9 cellular contexts compared by ENCODE assay signal in genomic region chr7:134513169-134513752, GRCh38. TPM values are rescaled to one million over a fixed set of nuclear protein-coding genes. Genes with fewer than 3 reads are reported as not detected.
A peak's percentile ranks its signal among the peaks of the same experiment; 100 is the strongest.
DNase-seq lines count a peak whose midpoint lies in the region; ATAC-seq and TF ChIP-seq lines count a peak whose summit lies in the region.
"Had no signal": no experiment of that assay in that cellular context is flagged by ENCODE, and none has a peak within 500 bp of the region (broad histone marks: within the 10 kb centered on the region; RNA-seq: fewer than 3 reads in every experiment).

No MANE protein-coding gene starts in this region.

- H3K4me2 ChIP-seq in parathyroid adenoma (ENCODE audit: low read length): no peak overlapping the region

- H3K9ac ChIP-seq in parathyroid adenoma: no peak overlapping the region

- no peak overlapping the region for H3K27ac ChIP-seq in parathyroid adenoma

- H3K79me2 ChIP-seq in parathyroid adenoma: no peaks in the 10 kb centered on the region

- TF ChIP-seq CTCF in fibroblast of villous mesenchyme (IDR thresholded peaks at IDR 0.05; ENCODE audit: insufficient read depth, low read depth, low read length) (peak; percentile 76), parathyroid adenoma (IDR thresholded peaks at IDR 0.05) (peak; percentile 75)

- DNase-seq in DMS114 treated with DMSO at 0.1 percent for 48 hours (lab: John Stamatoyannopoulos, UW; ENCODE audit: unreplicated experiment): peak; percentile 30
- DNase-seq in NCI-H226: peak; percentile 42
- DNase-seq in activated T-cell treated with anti-CD3 and anti-CD28 coated beads for 48 hours (ENCODE audit: low read depth): peak; percentile 8
- peak; percentile 59 for DNase-seq in fibroblast of villous mesenchyme (ENCODE audit: low read depth)
- no peak for DNase-seq in cerebellar nuclear complex (lab: John Stamatoyannopoulos, UW)

- no peaks in the 10 kb centered on the region for H3K9me3 ChIP-seq in parathyroid adenoma (ENCODE audit: control insufficient read depth, low read length)

- ATAC-seq in GM21447 (IDR thresholded peaks at IDR 0.05; ENCODE audit: unreplicated experiment) (peak; percentile 62), HG02981 (IDR thresholded peaks at IDR 0.05; ENCODE audit: unreplicated experiment) (no peak)

- H3K36me3 ChIP-seq in parathyroid adenoma (ENCODE audit: control insufficient read depth, insufficient read depth, low read length): no peaks in the 10 kb centered on the region

- no peaks in the 10 kb centered on the region for H3K27me3 ChIP-seq in parathyroid adenoma (ENCODE audit: control insufficient read depth, insufficient read depth, low read length)

- no peaks in the 10 kb centered on the region for H3K4me1 ChIP-seq in parathyroid adenoma

- H3K4me3 ChIP-seq in fibroblast of villous mesenchyme (ENCODE audit: low read depth, low read length): no peak overlapping the region
- H3K4me3 ChIP-seq in parathyroid adenoma (ENCODE audit: low read depth, low read length): no peak overlapping the region

- no peak overlapping the region for H2AFZ ChIP-seq in parathyroid adenoma

RNA-seq across cellular contexts. Expression of gene AKR1B10, which starts 14.1 kb away (rescaled TPM):
- total RNA-seq in fibroblast of villous mesenchyme: under 0.01 and 0.43 TPM in 2 replicates
- total RNA-seq: T-helper 2 cell treated with Interferon-gamma antibody and Interleukin-4, amounts not matched to agents 100 ng/mL and 5 ng/mL, for 36 hours had no signal

RNA-seq across cellular contexts. Expression of gene AKR1B15, which starts 35.6 kb away (rescaled TPM):
- not detected in 2 replicates for total RNA-seq in fibroblast of villous mesenchyme
- total RNA-seq: T-helper 2 cell treated with Interferon-gamma antibody and Interleukin-4, amounts not matched to agents 100 ng/mL and 5 ng/mL, for 36 hours had no signal

RNA-seq across cellular contexts. Expression of gene AKR1B1, which starts 54.4 kb away (rescaled TPM):
- total RNA-seq in fibroblast of villous mesenchyme: 102 and 542 TPM in 2 replicates

Comparison
In these comparisons a context has a peak if more than half of its experiments do, and no peak if none do; other contexts are left out.
1. DNase-seq: peak in DMS114 treated with DMSO at 0.1 percent for 48 hours (single experiment), NCI-H226 (single experiment), activated T-cell treated with anti-CD3 and anti-CD28 coated beads for 48 hours (single experiment) and fibroblast of villous mesenchyme (single experiment); none in cerebellar nuclear complex (0 of 2).